In genomic region chr12:69154585-69155363, GRCh38 we compare ENCODE assay signal across 8 cellular contexts.
DNase-seq lines count a peak whose midpoint lies in the region; ATAC-seq and TF ChIP-seq lines count a peak whose summit lies in the region.

No MANE protein-coding gene starts in this region.

- CTCF ChIA-PET in Panc1 (lab: Charles Lee) = interaction anchor here (0.7 kb wide), 1 partner anchor 109 kb away, joined by 5 read pairs; no protein-coding TSS in a partner anchor

- TF ChIP-seq POLR2A in suprapubic skin (IDR thresholded peaks at IDR 0.05) = no peak

- ATAC-seq in GM18517 (IDR thresholded peaks at IDR 0.05; ENCODE audit: unreplicated experiment) (peak; percentile 43), Panc1 (peak; percentile 64; the same call in 1 of the 2 replicates)

- TF ChIP-seq EP300 in suprapubic skin (IDR thresholded peaks at IDR 0.05) = no peak

- H3K9me3 Mint-ChIP-seq in activated T-cell treated with anti-CD3 and anti-CD28 coated beads, Interleukin-2, amount 50 U/mL, for 24 hours = no peaks in the 10 kb centered on the region

- POLR2A ChIA-PET in Panc1 (lab: Charles Lee) = no interaction called here

- no peaks in the 10 kb centered on the region for H3K27me3 Mint-ChIP-seq in activated T-cell treated with anti-CD3 and anti-CD28 coated beads, Interleukin-2, amount 50 U/mL, for 24 hours

- no peaks in the 10 kb centered on the region for H3K36me3 Mint-ChIP-seq in activated T-cell treated with anti-CD3 and anti-CD28 coated beads, Interleukin-2, amount 50 U/mL, for 24 hours (ENCODE audit: low read depth)

- TF ChIP-seq CTCF in Panc1 (IDR thresholded peaks at IDR 0.05) (peak; percentile 95), neutrophil (IDR thresholded peaks at IDR 0.05) (peak; percentile 76), suprapubic skin (IDR thresholded peaks at IDR 0.05) (peak; percentile 67 to 85)

- H3K27me3 ChIP-seq in Panc1 (ENCODE audit: control insufficient read depth, insufficient read depth, low read length) (no peaks in the 10 kb centered on the region; the same call in 1 of the 2 replicates), neutrophil (no peaks in the 10 kb centered on the region), suprapubic skin (no peaks in the 10 kb centered on the region)

- peaks cover 8% of the 10 kb centered on the region for H3K4me1 ChIP-seq in Panc1 (ENCODE audit: control insufficient read depth, insufficient read depth, low read length)
- H3K4me1 ChIP-seq in neutrophil (ENCODE audit: control insufficient read depth in 1 of 2, insufficient read depth in 1 of 2, low read depth in 1 of 2, low read length in 1 of 2) = no peaks in the 10 kb centered on the region
- H3K4me1 ChIP-seq in suprapubic skin = peaks cover 21% of the 10 kb centered on the region

- no peak overlapping the region for H3K4me3 Mint-ChIP-seq in activated T-cell treated with anti-CD3 and anti-CD28 coated beads, Interleukin-2, amount 50 U/mL, for 24 hours

- peak overlapping the region; percentile 57 for H3K27ac Mint-ChIP-seq in activated T-cell treated with anti-CD3 and anti-CD28 coated beads, Interleukin-2, amount 50 U/mL, for 24 hours

- H3K4me3 ChIP-seq in Jurkat, Clone E6-1 (ENCODE audit: low read length) = no peak overlapping the region
- no peak overlapping the region for H3K4me3 ChIP-seq in Panc1 (ENCODE audit: low read depth in 2 of 2, low read length in 2 of 2)
- H3K4me3 ChIP-seq in neutrophil (ENCODE audit: low read depth in 1 of 2, low read length in 1 of 2) = no peak overlapping the region
- H3K4me3 ChIP-seq in suprapubic skin = no peak overlapping the region

- no peaks in the 10 kb centered on the region for H3K36me3 ChIP-seq in Panc1 (ENCODE audit: control insufficient read depth, insufficient read depth, low read length)
- no peaks in the 10 kb centered on the region for H3K36me3 ChIP-seq in neutrophil
- H3K36me3 ChIP-seq in suprapubic skin = no peaks in the 10 kb centered on the region

- WGBS in suprapubic skin = 21% methylated on average over 7 of the region's 7 CpGs

- in situ Hi-C loops in Panc1 (cut with HindIII; ENCODE audit: low pct_unique_long_range_greater_than_20kb, low sequenced_read_pairs) = no loop called here

- no peaks in the 10 kb centered on the region for H3K9me3 ChIP-seq in Panc1 (ENCODE audit: control insufficient read depth, insufficient read depth, low read depth, low read length)
- H3K9me3 ChIP-seq in neutrophil = no peaks in the 10 kb centered on the region
- H3K9me3 ChIP-seq in suprapubic skin = no peaks in the 10 kb centered on the region

- intact Hi-C loops in Panc1 (cut with micrococcal nuclease; ENCODE audit: unreplicated experiment) = loop anchor here (5.0 kb wide), 2 partner anchors 98 to 292 kb away; no protein-coding TSS in a partner anchor

- H3K27ac ChIP-seq in Panc1 (ENCODE audit: low read length) (no peak overlapping the region; the same call in 1 of the 2 replicates), neutrophil (no peak overlapping the region), suprapubic skin (no peak overlapping the region)

- BruUV-seq in Panc1 (replicated peaks; lab: Mats Ljungman, UMichigan) = no TSS peak

- DNase-seq in 8988T = peak; percentile 20
- peak; percentile 76 for DNase-seq in Jurkat, Clone E6-1 (ENCODE audit: low read depth, low spot score)
- peak; percentile 38 for DNase-seq in Panc1 (ENCODE audit: low read depth, low spot score)
- peak; percentile 80 for DNase-seq in activated T-cell treated with anti-CD3 and anti-CD28 coated beads, Interleukin-2, amount 50 U/mL, for 24 hours
- DNase-seq in fibroblast of gingiva (ENCODE audit: low read depth) = peak; percentile 44
- peak; percentile 72 to 79 for DNase-seq in suprapubic skin (ENCODE audit: low spot score in 2 of 2)

- peaks cover 43% of the 10 kb centered on the region for H3K4me1 Mint-ChIP-seq in activated T-cell treated with anti-CD3 and anti-CD28 coated beads, Interleukin-2, amount 50 U/mL, for 24 hours (ENCODE audit: low read depth)

Comparison
In these comparisons a context has a peak if more than half of its experiments do, and no peak if none do; other contexts are left out.
1. DNase-seq: peak in every context shown above with its lines; median percentile 80 in activated T-cell treated with anti-CD3 and anti-CD28 coated beads, Interleukin-2, amount 50 U/mL, for 24 hours; 76 in Jurkat, Clone E6-1; 76 in suprapubic skin; 44 in fibroblast of gingiva; 38 in Panc1; 20 in 8988T.